1 cellular context compared by ENCODE assay signal in the genomic region with DNA sequence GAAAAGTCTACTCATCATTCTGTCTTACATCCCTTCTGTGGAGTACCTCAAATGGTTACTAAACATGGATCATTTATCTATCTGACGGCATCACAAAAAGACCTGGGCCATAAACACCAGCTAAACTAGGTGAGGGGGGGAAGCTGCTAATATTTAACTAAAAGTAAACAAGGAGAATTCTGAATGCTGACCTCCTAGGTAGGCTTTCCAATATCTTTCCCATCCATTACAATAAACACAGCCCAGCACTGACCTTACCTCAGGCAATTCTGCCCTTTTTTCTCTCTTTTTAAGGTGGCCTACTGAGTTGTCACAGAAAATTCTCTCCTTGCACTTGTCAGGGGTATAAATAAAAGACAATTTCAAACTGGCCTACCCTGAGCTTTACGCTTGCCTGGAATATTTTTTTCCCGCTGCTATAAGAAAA.
TF ChIP-seq lines count a peak whose summit lies in the region.

No MANE protein-coding gene starts in this region.

TF ChIP-seq in HepG2, 621 proteins besides CTCF, POLR2A, EP300 and RAD21 (continued from another document and continues in another):
- TF ChIP-seq, protein P1, sequence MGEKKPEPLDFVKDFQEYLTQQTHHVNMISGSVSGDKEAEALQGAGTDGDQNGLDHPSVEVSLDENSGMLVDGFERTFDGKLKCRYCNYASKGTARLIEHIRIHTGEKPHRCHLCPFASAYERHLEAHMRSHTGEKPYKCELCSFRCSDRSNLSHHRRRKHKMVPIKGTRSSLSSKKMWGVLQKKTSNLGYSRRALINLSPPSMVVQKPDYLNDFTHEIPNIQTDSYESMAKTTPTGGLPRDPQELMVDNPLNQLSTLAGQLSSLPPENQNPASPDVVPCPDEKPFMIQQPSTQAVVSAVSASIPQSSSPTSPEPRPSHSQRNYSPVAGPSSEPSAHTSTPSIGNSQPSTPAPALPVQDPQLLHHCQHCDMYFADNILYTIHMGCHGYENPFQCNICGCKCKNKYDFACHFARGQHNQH (CRISPR knock-in tag; IDR thresholded peaks at IDR 0.05) = no peak; the same call in 1 of the 2 replicates
- TF ChIP-seq ZSCAN25 (CRISPR knock-in tag; IDR thresholded peaks at IDR 0.05) = no peak
- TF ChIP-seq, protein P2, sequence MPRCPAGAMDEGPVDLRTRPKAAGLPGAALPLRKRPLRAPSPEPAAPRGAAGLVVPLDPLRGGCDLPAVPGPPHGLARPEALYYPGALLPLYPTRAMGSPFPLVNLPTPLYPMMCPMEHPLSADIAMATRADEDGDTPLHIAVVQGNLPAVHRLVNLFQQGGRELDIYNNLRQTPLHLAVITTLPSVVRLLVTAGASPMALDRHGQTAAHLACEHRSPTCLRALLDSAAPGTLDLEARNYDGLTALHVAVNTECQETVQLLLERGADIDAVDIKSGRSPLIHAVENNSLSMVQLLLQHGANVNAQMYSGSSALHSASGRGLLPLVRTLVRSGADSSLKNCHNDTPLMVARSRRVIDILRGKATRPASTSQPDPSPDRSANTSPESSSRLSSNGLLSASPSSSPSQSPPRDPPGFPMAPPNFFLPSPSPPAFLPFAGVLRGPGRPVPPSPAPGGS (CRISPR knock-in tag; IDR thresholded peaks at IDR 0.05) = no peak
- no peak for TF ChIP-seq JUNB (CRISPR knock-in tag; IDR thresholded peaks at IDR 0.05; ENCODE audit: borderline replicate concordance)
- no peak for TF ChIP-seq SRY (CRISPR knock-in tag; IDR thresholded peaks at IDR 0.05)
- TF ChIP-seq SCMH1 (CRISPR knock-in tag; IDR thresholded peaks at IDR 0.05; ENCODE audit: borderline replicate concordance) = no peak
- TF ChIP-seq, protein P3, sequence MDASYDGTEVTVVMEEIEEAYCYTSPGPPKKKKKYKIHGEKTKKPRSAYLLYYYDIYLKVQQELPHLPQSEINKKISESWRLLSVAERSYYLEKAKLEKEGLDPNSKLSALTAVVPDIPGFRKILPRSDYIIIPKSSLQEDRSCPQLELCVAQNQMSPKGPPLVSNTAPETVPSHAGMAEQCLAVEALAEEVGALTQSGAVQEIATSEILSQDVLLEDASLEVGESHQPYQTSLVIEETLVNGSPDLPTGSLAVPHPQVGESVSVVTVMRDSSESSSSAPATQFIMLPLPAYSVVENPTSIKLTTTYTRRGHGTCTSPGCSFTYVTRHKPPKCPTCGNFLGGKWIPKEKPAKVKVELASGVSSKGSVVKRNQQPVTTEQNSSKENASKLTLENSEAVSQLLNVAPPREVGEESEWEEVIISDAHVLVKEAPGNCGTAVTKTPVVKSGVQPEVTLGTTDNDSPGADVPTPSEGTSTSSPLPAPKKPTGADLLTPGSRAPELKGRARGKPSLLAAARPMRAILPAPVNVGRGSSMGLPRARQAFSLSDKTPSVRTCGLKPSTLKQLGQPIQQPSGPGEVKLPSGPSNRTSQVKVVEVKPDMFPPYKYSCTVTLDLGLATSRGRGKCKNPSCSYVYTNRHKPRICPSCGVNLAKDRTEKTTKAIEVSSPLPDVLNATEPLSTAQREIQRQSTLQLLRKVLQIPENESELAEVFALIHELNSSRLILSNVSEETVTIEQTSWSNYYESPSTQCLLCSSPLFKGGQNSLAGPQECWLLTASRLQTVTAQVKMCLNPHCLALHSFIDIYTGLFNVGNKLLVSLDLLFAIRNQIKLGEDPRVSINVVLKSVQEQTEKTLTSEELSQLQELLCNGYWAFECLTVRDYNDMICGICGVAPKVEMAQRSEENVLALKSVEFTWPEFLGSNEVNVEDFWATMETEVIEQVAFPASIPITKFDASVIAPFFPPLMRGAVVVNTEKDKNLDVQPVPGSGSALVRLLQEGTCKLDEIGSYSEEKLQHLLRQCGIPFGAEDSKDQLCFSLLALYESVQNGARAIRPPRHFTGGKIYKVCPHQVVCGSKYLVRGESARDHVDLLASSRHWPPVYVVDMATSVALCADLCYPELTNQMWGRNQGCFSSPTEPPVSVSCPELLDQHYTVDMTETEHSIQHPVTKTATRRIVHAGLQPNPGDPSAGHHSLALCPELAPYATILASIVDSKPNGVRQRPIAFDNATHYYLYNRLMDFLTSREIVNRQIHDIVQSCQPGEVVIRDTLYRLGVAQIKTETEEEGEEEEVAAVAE (CRISPR knock-in tag; IDR thresholded peaks at IDR 0.05; ENCODE audit: borderline replicate concordance) = no peak
- no peak for TF ChIP-seq STAG1 (CRISPR knock-in tag; IDR thresholded peaks at IDR 0.05)
- TF ChIP-seq HNRNPUL1 (IDR thresholded peaks at IDR 0.05; ENCODE audit: low read depth, low read length) = peak; percentile 98
- TF ChIP-seq ZNF766 (CRISPR knock-in tag; IDR thresholded peaks at IDR 0.05; ENCODE audit: borderline replicate concordance) = no peak
- no peak for TF ChIP-seq TRIM24 (CRISPR knock-in tag; IDR thresholded peaks at IDR 0.05)
- TF ChIP-seq ZNF296 (CRISPR knock-in tag; conservative IDR thresholded peaks at IDR 0.05) = no peak
- TF ChIP-seq, protein P4, sequence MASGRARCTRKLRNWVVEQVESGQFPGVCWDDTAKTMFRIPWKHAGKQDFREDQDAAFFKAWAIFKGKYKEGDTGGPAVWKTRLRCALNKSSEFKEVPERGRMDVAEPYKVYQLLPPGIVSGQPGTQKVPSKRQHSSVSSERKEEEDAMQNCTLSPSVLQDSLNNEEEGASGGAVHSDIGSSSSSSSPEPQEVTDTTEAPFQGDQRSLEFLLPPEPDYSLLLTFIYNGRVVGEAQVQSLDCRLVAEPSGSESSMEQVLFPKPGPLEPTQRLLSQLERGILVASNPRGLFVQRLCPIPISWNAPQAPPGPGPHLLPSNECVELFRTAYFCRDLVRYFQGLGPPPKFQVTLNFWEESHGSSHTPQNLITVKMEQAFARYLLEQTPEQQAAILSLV (CRISPR knock-in tag; IDR thresholded peaks at IDR 0.05; ENCODE audit: borderline replicate concordance) = no peak
- TF ChIP-seq, protein P5, sequence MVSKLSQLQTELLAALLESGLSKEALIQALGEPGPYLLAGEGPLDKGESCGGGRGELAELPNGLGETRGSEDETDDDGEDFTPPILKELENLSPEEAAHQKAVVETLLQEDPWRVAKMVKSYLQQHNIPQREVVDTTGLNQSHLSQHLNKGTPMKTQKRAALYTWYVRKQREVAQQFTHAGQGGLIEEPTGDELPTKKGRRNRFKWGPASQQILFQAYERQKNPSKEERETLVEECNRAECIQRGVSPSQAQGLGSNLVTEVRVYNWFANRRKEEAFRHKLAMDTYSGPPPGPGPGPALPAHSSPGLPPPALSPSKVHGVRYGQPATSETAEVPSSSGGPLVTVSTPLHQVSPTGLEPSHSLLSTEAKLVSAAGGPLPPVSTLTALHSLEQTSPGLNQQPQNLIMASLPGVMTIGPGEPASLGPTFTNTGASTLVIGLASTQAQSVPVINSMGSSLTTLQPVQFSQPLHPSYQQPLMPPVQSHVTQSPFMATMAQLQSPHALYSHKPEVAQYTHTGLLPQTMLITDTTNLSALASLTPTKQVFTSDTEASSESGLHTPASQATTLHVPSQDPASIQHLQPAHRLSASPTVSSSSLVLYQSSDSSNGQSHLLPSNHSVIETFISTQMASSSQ (IDR thresholded peaks at IDR 0.05; ENCODE audit: low read depth) = peak; percentile 99
- TF ChIP-seq, protein P5 (CRISPR knock-in tag; IDR thresholded peaks at IDR 0.05; ENCODE audit: borderline replicate concordance) = peak; percentile 99
- no peak for TF ChIP-seq ZBTB7B (CRISPR knock-in tag; IDR thresholded peaks at IDR 0.05)
- TF ChIP-seq, protein P6, sequence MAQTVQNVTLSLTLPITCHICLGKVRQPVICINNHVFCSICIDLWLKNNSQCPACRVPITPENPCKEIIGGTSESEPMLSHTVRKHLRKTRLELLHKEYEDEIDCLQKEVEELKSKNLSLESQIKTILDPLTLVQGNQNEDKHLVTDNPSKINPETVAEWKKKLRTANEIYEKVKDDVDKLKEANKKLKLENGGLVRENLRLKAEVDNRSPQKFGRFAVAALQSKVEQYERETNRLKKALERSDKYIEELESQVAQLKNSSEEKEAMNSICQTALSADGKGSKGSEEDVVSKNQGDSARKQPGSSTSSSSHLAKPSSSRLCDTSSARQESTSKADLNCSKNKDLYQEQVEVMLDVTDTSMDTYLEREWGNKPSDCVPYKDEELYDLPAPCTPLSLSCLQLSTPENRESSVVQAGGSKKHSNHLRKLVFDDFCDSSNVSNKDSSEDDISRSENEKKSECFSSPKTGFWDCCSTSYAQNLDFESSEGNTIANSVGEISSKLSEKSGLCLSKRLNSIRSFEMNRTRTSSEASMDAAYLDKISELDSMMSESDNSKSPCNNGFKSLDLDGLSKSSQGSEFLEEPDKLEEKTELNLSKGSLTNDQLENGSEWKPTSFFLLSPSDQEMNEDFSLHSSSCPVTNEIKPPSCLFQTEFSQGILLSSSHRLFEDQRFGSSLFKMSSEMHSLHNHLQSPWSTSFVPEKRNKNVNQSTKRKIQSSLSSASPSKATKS (CRISPR knock-in tag; IDR thresholded peaks at IDR 0.05) = no peak
- TF ChIP-seq, protein P7, sequence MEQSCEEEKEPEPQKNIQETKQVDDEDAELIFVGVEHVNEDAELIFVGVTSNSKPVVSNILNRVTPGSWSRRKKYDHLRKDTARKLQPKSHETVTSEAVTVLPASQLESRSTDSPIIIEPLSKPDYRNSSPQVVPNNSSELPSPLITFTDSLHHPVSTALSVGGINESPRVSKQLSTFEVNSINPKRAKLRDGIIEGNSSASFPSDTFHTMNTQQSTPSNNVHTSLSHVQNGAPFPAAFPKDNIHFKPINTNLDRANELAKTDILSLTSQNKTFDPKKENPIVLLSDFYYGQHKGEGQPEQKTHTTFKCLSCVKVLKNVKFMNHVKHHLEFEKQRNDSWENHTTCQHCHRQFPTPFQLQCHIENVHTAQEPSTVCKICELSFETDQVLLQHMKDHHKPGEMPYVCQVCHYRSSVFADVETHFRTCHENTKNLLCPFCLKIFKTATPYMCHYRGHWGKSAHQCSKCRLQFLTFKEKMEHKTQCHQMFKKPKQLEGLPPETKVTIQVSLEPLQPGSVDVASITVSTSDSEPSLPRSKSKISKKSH (CRISPR knock-in tag; IDR thresholded peaks at IDR 0.05; ENCODE audit: borderline replicate concordance) = no peak
- TF ChIP-seq, protein P8, sequence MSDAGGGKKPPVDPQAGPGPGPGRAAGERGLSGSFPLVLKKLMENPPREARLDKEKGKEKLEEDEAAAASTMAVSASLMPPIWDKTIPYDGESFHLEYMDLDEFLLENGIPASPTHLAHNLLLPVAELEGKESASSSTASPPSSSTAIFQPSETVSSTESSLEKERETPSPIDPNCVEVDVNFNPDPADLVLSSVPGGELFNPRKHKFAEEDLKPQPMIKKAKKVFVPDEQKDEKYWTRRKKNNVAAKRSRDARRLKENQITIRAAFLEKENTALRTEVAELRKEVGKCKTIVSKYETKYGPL (CRISPR knock-in tag; IDR thresholded peaks at IDR 0.05) = no peak
- no peak for TF ChIP-seq ZNF737 (CRISPR knock-in tag; IDR thresholded peaks at IDR 0.05; ENCODE audit: borderline replicate concordance)
- peak; percentile 38; the same call in 1 of the 2 replicates for TF ChIP-seq TBX2 (CRISPR knock-in tag; IDR thresholded peaks at IDR 0.05; ENCODE audit: borderline replicate concordance)
- TF ChIP-seq ZNF775 (CRISPR knock-in tag; IDR thresholded peaks at IDR 0.05; ENCODE audit: borderline replicate concordance) = peak; percentile 99
- TF ChIP-seq, protein P9, sequence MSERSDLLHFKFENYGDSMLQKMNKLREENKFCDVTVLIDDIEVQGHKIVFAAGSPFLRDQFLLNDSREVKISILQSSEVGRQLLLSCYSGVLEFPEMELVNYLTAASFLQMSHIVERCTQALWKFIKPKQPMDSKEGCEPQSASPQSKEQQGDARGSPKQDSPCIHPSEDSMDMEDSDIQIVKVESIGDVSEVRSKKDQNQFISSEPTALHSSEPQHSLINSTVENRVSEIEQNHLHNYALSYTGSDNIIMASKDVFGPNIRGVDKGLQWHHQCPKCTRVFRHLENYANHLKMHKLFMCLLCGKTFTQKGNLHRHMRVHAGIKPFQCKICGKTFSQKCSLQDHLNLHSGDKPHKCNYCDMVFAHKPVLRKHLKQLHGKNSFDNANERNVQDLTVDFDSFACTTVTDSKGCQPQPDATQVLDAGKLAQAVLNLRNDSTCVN (CRISPR knock-in tag; IDR thresholded peaks at IDR 0.05; ENCODE audit: borderline replicate concordance) = no peak
- TF ChIP-seq, protein P10, sequence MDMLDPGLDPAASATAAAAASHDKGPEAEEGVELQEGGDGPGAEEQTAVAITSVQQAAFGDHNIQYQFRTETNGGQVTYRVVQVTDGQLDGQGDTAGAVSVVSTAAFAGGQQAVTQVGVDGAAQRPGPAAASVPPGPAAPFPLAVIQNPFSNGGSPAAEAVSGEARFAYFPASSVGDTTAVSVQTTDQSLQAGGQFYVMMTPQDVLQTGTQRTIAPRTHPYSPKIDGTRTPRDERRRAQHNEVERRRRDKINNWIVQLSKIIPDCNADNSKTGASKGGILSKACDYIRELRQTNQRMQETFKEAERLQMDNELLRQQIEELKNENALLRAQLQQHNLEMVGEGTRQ (IDR thresholded peaks at IDR 0.05; ENCODE audit: low read depth, low read length) = no peak
- TF ChIP-seq, protein P10 (CRISPR knock-in tag; IDR thresholded peaks at IDR 0.05; ENCODE audit: borderline replicate concordance) = no peak
- TF ChIP-seq, protein P11, sequence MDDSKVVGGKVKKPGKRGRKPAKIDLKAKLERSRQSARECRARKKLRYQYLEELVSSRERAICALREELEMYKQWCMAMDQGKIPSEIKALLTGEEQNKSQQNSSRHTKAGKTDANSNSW (CRISPR knock-in tag; IDR thresholded peaks at IDR 0.05; ENCODE audit: borderline replicate concordance) = no peak
- TF ChIP-seq FOXM1 (CRISPR knock-in tag; IDR thresholded peaks at IDR 0.05) = no peak
- TF ChIP-seq SRSF4 (IDR thresholded peaks at IDR 0.05; ENCODE audit: low read depth, low read length, poor library complexity, severe bottlenecking) = no peak
